In genomic region chr15:49875392-49875791, GRCh38 we compare ENCODE assay signal across 13 cellular contexts.
DNase-seq lines count a peak whose midpoint lies in the region; ATAC-seq and TF ChIP-seq lines count a peak whose summit lies in the region.
"Had no signal": no experiment of that assay in that cellular context is flagged by ENCODE, and none has a peak within 500 bp of the region (broad histone marks: within the 10 kb centered on the region; RNA-seq: fewer than 3 reads in every experiment).

No MANE protein-coding gene starts in this region.

- H4K91ac ChIP-seq in trophoblast cell (ENCODE audit: low read depth, low read length) = no peak overlapping the region

- H3K9me3 Mint-ChIP-seq in stimulated activated effector memory CD8-positive, alpha-beta T cell treated with anti-CD3 and anti-CD28 coated beads, Interleukin-12 subunit alpha, Interleukin-12 subunit beta, amount 100 ng/mL, for 72 hours = no peaks in the 10 kb centered on the region
- H3K9me3 Mint-ChIP-seq: stimulated activated naive B cell treated with anti-CD40 and anti-IgM and Interleukin-4, amounts not matched to agents 10 μg/mL and 1 μg/mL and 100 μg/mL, for 72 hours; T-helper 2 cell treated with Interferon-gamma antibody and Interleukin-4, amounts not matched to agents 5 μg/mL and 100 μg/mL, for 36 hours had no signal

- no peak overlapping the region for H2BK12ac ChIP-seq in trophoblast cell (ENCODE audit: low read length)

- no peak overlapping the region for H2AK5ac ChIP-seq in trophoblast cell (ENCODE audit: low read length)

- H3K9me3 ChIP-seq in adipocyte (ENCODE audit: control insufficient read depth, low read length) (no peaks in the 10 kb centered on the region), trophoblast cell (ENCODE audit: insufficient read depth, low read depth, low read length) (no peaks in the 10 kb centered on the region)

- ATAC-seq in HG02884 (IDR thresholded peaks at IDR 0.05; ENCODE audit: unreplicated experiment) = peak; percentile 63
- no peak for ATAC-seq in stimulated activated effector memory CD8-positive, alpha-beta T cell treated with anti-CD3 and anti-CD28 coated beads, Interleukin-12 subunit alpha, Interleukin-12 subunit beta, amount 100 ng/mL, for 72 hours

- H3K79me2 ChIP-seq in trophoblast cell (ENCODE audit: control insufficient read depth, insufficient read depth, low read length, poor library complexity) = no peaks in the 10 kb centered on the region

- H3K27ac ChIP-seq in trophoblast cell (ENCODE audit: low read depth, low read length) = no peak overlapping the region
- H3K27ac ChIP-seq: GM23248 had no signal

- H3K4me1 ChIP-seq in adipocyte (ENCODE audit: control insufficient read depth, insufficient read depth, low read length) = peaks cover 63% of the 10 kb centered on the region
- no peaks in the 10 kb centered on the region for H3K4me1 ChIP-seq in trophoblast cell (ENCODE audit: control insufficient read depth in 1 of 2, insufficient read depth in 2 of 2, low read length in 2 of 2)

- peak overlapping the region; percentile 28 for H3K4me3 ChIP-seq in adipocyte (ENCODE audit: low read length)
- H3K4me3 ChIP-seq in trophoblast cell (ENCODE audit: low read depth, low read length) = no peak overlapping the region
- H3K4me3 ChIP-seq: GM23248 had no signal

- H3K27me3 ChIP-seq in adipocyte (replicated peaks; ENCODE audit: control insufficient read depth, insufficient read depth, low read length) (no peaks in the 10 kb centered on the region), trophoblast cell (ENCODE audit: insufficient read depth, low read length) (no peaks in the 10 kb centered on the region)

- no peak overlapping the region for H3K27ac Mint-ChIP-seq in stimulated activated effector memory CD8-positive, alpha-beta T cell treated with anti-CD3 and anti-CD28 coated beads, Interleukin-12 subunit alpha, Interleukin-12 subunit beta, amount 100 ng/mL, for 72 hours
- H3K27ac Mint-ChIP-seq: stimulated activated naive B cell treated with anti-CD40 and anti-IgM and Interleukin-4, amounts not matched to agents 10 μg/mL and 1 μg/mL and 100 μg/mL, for 72 hours; T-helper 2 cell treated with Interferon-gamma antibody and Interleukin-4, amounts not matched to agents 5 μg/mL and 100 μg/mL, for 36 hours had no signal

- peak overlapping the region; percentile 85 for H3K9ac ChIP-seq in adipocyte (ENCODE audit: low read length)
- H3K9ac ChIP-seq in trophoblast cell (ENCODE audit: low read length) = no peak overlapping the region
- H3K9ac ChIP-seq: GM23248 had no signal

- no peak overlapping the region for H2BK120ac ChIP-seq in trophoblast cell (ENCODE audit: insufficient read depth, low read length, poor library complexity)

- peaks cover 18% of the 10 kb centered on the region for H3K36me3 Mint-ChIP-seq in stimulated activated effector memory CD8-positive, alpha-beta T cell treated with anti-CD3 and anti-CD28 coated beads, Interleukin-12 subunit alpha, Interleukin-12 subunit beta, amount 100 ng/mL, for 72 hours
- H3K36me3 Mint-ChIP-seq: stimulated activated naive B cell treated with anti-CD40 and anti-IgM and Interleukin-4, amounts not matched to agents 10 μg/mL and 1 μg/mL and 100 μg/mL, for 72 hours had no signal

- H3K36me3 ChIP-seq in adipocyte (ENCODE audit: control insufficient read depth, insufficient read depth, low read length, severe bottlenecking) (no peaks in the 10 kb centered on the region), trophoblast cell (ENCODE audit: control insufficient read depth in 1 of 2, insufficient read depth in 2 of 2, low read length in 2 of 2) (no peaks in the 10 kb centered on the region)

- no peak overlapping the region for H4K8ac ChIP-seq in trophoblast cell (ENCODE audit: low read depth, low read length)

- H2AFZ ChIP-seq in trophoblast cell (ENCODE audit: insufficient read depth, low read length, poor library complexity) = no peak overlapping the region
- H2AFZ ChIP-seq: GM23248 had no signal

- no peak overlapping the region for H3K18ac ChIP-seq in trophoblast cell (ENCODE audit: low read length)

- no peak overlapping the region for H4K12ac ChIP-seq in trophoblast cell (ENCODE audit: low read depth, low read length)

- no peak overlapping the region for H3K4me2 ChIP-seq in trophoblast cell (ENCODE audit: low read length)

- no peak overlapping the region for H3K14ac ChIP-seq in trophoblast cell (ENCODE audit: low read length)

- no peaks in the 10 kb centered on the region for H3K79me1 ChIP-seq in trophoblast cell (ENCODE audit: low read length)

- TF ChIP-seq CTCF in GM12873 (IDR thresholded peaks at IDR 0.05; ENCODE audit: insufficient read depth, low read depth, low read length, missing control alignments) = peak; percentile 48

- no peak overlapping the region for H3K23ac ChIP-seq in trophoblast cell (ENCODE audit: low read length)

- no peak overlapping the region for H2BK5ac ChIP-seq in trophoblast cell (ENCODE audit: low read depth, low read length, poor library complexity)

- DNase-seq in adipocyte (ENCODE audit: low read depth) (no peak), trophoblast cell (peak; percentile 29 to 64), DMS114 treated with DMSO at 0.1 percent for 48 hours (lab: John Stamatoyannopoulos, UW; ENCODE audit: unreplicated experiment) (no peak), NCI-H2196 (lab: John Stamatoyannopoulos, UW; ENCODE audit: unreplicated experiment) (no peak)
- DNase-seq in stimulated activated CD4-positive, alpha-beta T cell treated with anti-CD3 and anti-CD28 coated beads, Interleukin-2, amount 100 ng/mL, for 48 hours = no peak
- no peak for DNase-seq in stimulated activated effector memory CD8-positive, alpha-beta T cell treated with anti-CD3 and anti-CD28 coated beads, Interleukin-12 subunit alpha, Interleukin-12 subunit beta, amount 100 ng/mL, for 72 hours (ENCODE audit: low spot score in 2 of 2)
- DNase-seq: amniotic stem cell; GM23248; NCI-H526; stimulated activated naive B cell treated with anti-CD40 and anti-IgM and Interleukin-4, amounts not matched to agents 10 μg/mL and 1 μg/mL and 100 μg/mL, for 72 hours had no signal

- H3K4me1 Mint-ChIP-seq in stimulated activated effector memory CD8-positive, alpha-beta T cell treated with anti-CD3 and anti-CD28 coated beads, Interleukin-12 subunit alpha, Interleukin-12 subunit beta, amount 100 ng/mL, for 72 hours = no peaks in the 10 kb centered on the region

- no CpG with 5 or more reads among the region's 2 CpGs for WGBS in trophoblast cell (ENCODE audit: extremely low coverage, insufficient coverage, insufficient read length)

- H3K4me3 Mint-ChIP-seq in stimulated activated effector memory CD8-positive, alpha-beta T cell treated with anti-CD3 and anti-CD28 coated beads, Interleukin-12 subunit alpha, Interleukin-12 subunit beta, amount 100 ng/mL, for 72 hours = no peak overlapping the region
- H3K4me3 Mint-ChIP-seq: stimulated activated naive B cell treated with anti-CD40 and anti-IgM and Interleukin-4, amounts not matched to agents 10 μg/mL and 1 μg/mL and 100 μg/mL, for 72 hours; T-helper 2 cell treated with Interferon-gamma antibody and Interleukin-4, amounts not matched to agents 5 μg/mL and 100 μg/mL, for 36 hours had no signal

- no peak overlapping the region for H3K4ac ChIP-seq in trophoblast cell (ENCODE audit: low read depth, low read length)

Comparison
In these comparisons a context has a peak if more than half of its experiments do, and no peak if none do; other contexts are left out.
1. DNase-seq: peak in trophoblast cell (2 of 2); none in adipocyte (single experiment), DMS114 treated with DMSO at 0.1 percent for 48 hours (single experiment), stimulated activated CD4-positive, alpha-beta T cell treated with anti-CD3 and anti-CD28 coated beads, Interleukin-2, amount 100 ng/mL, for 48 hours (0 of 2), NCI-H2196 (single experiment) and stimulated activated effector memory CD8-positive, alpha-beta T cell treated with anti-CD3 and anti-CD28 coated beads, Interleukin-12 subunit alpha, Interleukin-12 subunit beta, amount 100 ng/mL, for 72 hours (0 of 2).